ENCODE assay signal across 13 cellular contexts in genomic region chrX:1661922-1662221, GRCh38. TPM values are rescaled to one million over a fixed set of nuclear protein-coding genes. Genes with fewer than 3 reads are reported as not detected.
DNase-seq lines count a peak whose midpoint lies in the region; ATAC-seq and TF ChIP-seq lines count a peak whose summit lies in the region.
"Had no signal": no experiment of that assay in that cellular context is flagged by ENCODE, and none has a peak within 500 bp of the region (broad histone marks: within the 10 kb centered on the region; RNA-seq: fewer than 3 reads in every experiment).

No MANE protein-coding gene starts in this region.

- CTCF ChIA-PET in activated CD8-positive, alpha-beta T cell treated with anti-CD3 and anti-CD28 coated beads, Interleukin-2, amount 10 ng/mL, durations not matched to agents 7 days and 5 days (lab: Charles Lee) = no interaction called here

- no peaks in the 10 kb centered on the region for H3K9me2 ChIP-seq in neural cell (ENCODE audit: insufficient read depth, low read length)

- peaks cover 63% of the 10 kb centered on the region for H3K36me3 Mint-ChIP-seq in activated CD8-positive, alpha-beta T cell treated with anti-CD3 and anti-CD28 coated beads, Interleukin-2, amount 10 ng/mL, durations not matched to agents 7 days and 5 days (ENCODE audit: low read depth)
- H3K36me3 Mint-ChIP-seq: neural progenitor cell had no signal

- no peak overlapping the region for H2AFZ ChIP-seq in neural cell (ENCODE audit: low read depth, low read length)
- H2AFZ ChIP-seq: neural progenitor cell had no signal

- no peak for TF ChIP-seq RAD21 in neural cell (conservative IDR thresholded peaks at IDR 0.05)

- TF ChIP-seq CTCF in GM06990 (IDR thresholded peaks at IDR 0.05; ENCODE audit: insufficient read depth, low read length, poor library complexity, severe bottlenecking) = no peak
- no peak for TF ChIP-seq CTCF in neural cell (IDR thresholded peaks at IDR 0.05; ENCODE audit: poor library complexity, severe bottlenecking)
- no peak for TF ChIP-seq CTCF in ascending aorta (IDR thresholded peaks at IDR 0.05)

- H3K4me2 ChIP-seq in neural cell (ENCODE audit: low read length) = no peak overlapping the region
- H3K4me2 ChIP-seq: neural progenitor cell had no signal

- H3K9ac ChIP-seq in neural cell (ENCODE audit: low read length) = no peak overlapping the region
- H3K9ac ChIP-seq: neural progenitor cell had no signal

- peak; percentile 10 for ATAC-seq in HG02870 (IDR thresholded peaks at IDR 0.05; ENCODE audit: unreplicated experiment)
- peak; percentile 43 for ATAC-seq in activated CD8-positive, alpha-beta T cell treated with anti-CD3 and anti-CD28 coated beads, Interleukin-2, amount 10 ng/mL, durations not matched to agents 7 days and 5 days
- no peak for ATAC-seq in HG03342 (IDR thresholded peaks at IDR 0.05; ENCODE audit: unreplicated experiment)

- H3K27me3 ChIP-seq in GM06990 (replicated peaks; ENCODE audit: control insufficient read depth, insufficient read depth, low read length) (no peaks in the 10 kb centered on the region), neural cell (ENCODE audit: insufficient read depth, low read depth, low read length) (no peaks in the 10 kb centered on the region), ascending aorta (no peaks in the 10 kb centered on the region)
- H3K27me3 ChIP-seq: neural progenitor cell had no signal

- H3K9me3 Mint-ChIP-seq in activated CD8-positive, alpha-beta T cell treated with anti-CD3 and anti-CD28 coated beads, Interleukin-2, amount 10 ng/mL, durations not matched to agents 7 days and 5 days (ENCODE audit: insufficient read depth) = no peaks in the 10 kb centered on the region
- H3K9me3 Mint-ChIP-seq: activated naive CD4-positive, alpha-beta T cell treated with anti-CD3 and anti-CD28 coated beads, Interleukin-2, amount 50 U/mL, for 24 hours had no signal

- H3K9me3 ChIP-seq in neural cell (ENCODE audit: low read length) = no peaks in the 10 kb centered on the region
- no peaks in the 10 kb centered on the region for H3K9me3 ChIP-seq in ascending aorta

- peak overlapping the region; percentile 89 for H3K4me3 Mint-ChIP-seq in activated CD8-positive, alpha-beta T cell treated with anti-CD3 and anti-CD28 coated beads, Interleukin-2, amount 10 ng/mL, durations not matched to agents 7 days and 5 days
- H3K4me3 Mint-ChIP-seq: activated naive CD4-positive, alpha-beta T cell treated with anti-CD3 and anti-CD28 coated beads, Interleukin-2, amount 50 U/mL, for 24 hours; neural progenitor cell had no signal

- H3F3A ChIP-seq in neural cell (ENCODE audit: insufficient read depth, low read length, poor library complexity, severe bottlenecking) = peaks cover 3% of the 10 kb centered on the region

- POLR2A ChIA-PET in activated CD8-positive, alpha-beta T cell treated with anti-CD3 and anti-CD28 coated beads, Interleukin-2, amount 10 ng/mL, durations not matched to agents 7 days and 5 days (lab: Charles Lee) = no interaction called here

- H3K27ac ChIP-seq in neural cell (ENCODE audit: low read length) = peak overlapping the region; percentile 28
- no peak overlapping the region for H3K27ac ChIP-seq in substantia nigra (ENCODE audit: low read depth, low read length, poor library complexity, severe bottlenecking)
- H3K27ac ChIP-seq in ascending aorta = no peak overlapping the region
- H3K27ac ChIP-seq: neural progenitor cell had no signal

- H3K36me3 ChIP-seq in GM06990 (ENCODE audit: control insufficient read depth, insufficient read depth, low read length) (peaks cover 8% of the 10 kb centered on the region), neural cell (ENCODE audit: insufficient read depth, low read length) (no peaks in the 10 kb centered on the region), ascending aorta (no peaks in the 10 kb centered on the region)
- H3K36me3 ChIP-seq: neural progenitor cell had no signal

- intact Hi-C loops in ascending aorta (cut with DNase I) = no loop called here

- no peaks in the 10 kb centered on the region for H4K20me1 ChIP-seq in neural cell (ENCODE audit: insufficient read depth)

- no peaks in the 10 kb centered on the region for H3K79me2 ChIP-seq in neural cell (replicated peaks; ENCODE audit: insufficient read depth, low read length)

- H3K27ac Mint-ChIP-seq in activated CD8-positive, alpha-beta T cell treated with anti-CD3 and anti-CD28 coated beads, Interleukin-2, amount 10 ng/mL, durations not matched to agents 7 days and 5 days = peak overlapping the region; percentile 98

- peaks cover 56% of the 10 kb centered on the region for H3K4me1 Mint-ChIP-seq in activated CD8-positive, alpha-beta T cell treated with anti-CD3 and anti-CD28 coated beads, Interleukin-2, amount 10 ng/mL, durations not matched to agents 7 days and 5 days (ENCODE audit: low read depth)

- TF ChIP-seq EP300 in neural cell (conservative IDR thresholded peaks at IDR 0.05; ENCODE audit: poor library complexity, severe bottlenecking) = no peak

- H3K4me1 ChIP-seq in ascending aorta = no peaks in the 10 kb centered on the region

- H3K4me3 ChIP-seq in GM06990 (replicated peaks; ENCODE audit: low read depth, low read length) (peak overlapping the region; percentile 68), neural cell (ENCODE audit: low read length) (no peak overlapping the region), ascending aorta (no peak overlapping the region)
- H3K4me3 ChIP-seq: neural progenitor cell had no signal

- no peaks in the 10 kb centered on the region for H3K27me3 Mint-ChIP-seq in activated CD8-positive, alpha-beta T cell treated with anti-CD3 and anti-CD28 coated beads, Interleukin-2, amount 10 ng/mL, durations not matched to agents 7 days and 5 days (ENCODE audit: low read depth)
- H3K27me3 Mint-ChIP-seq: activated naive CD4-positive, alpha-beta T cell treated with anti-CD3 and anti-CD28 coated beads, Interleukin-2, amount 50 U/mL, for 24 hours had no signal

- DNase-seq in GM06990 (ENCODE audit: extremely low read depth, insufficient read length) (no peak), substantia nigra (lab: John Stamatoyannopoulos, UW) (no peak), ascending aorta (ENCODE audit: low spot score in 2 of 2) (no peak)
- DNase-seq in activated CD8-positive, alpha-beta T cell treated with anti-CD3 and anti-CD28 coated beads, Interleukin-2, amount 10 ng/mL, durations not matched to agents 7 days and 5 days = no peak
- DNase-seq: foreskin fibroblast, NCI-H1105 treated with DMSO at 0.1 percent for 48 hours, NCI-H69 had no signal

TF ChIP-seq in neural cell, 6 proteins besides CTCF, POLR2A, EP300 and RAD21:
- TF ChIP-seq REST (IDR thresholded peaks at IDR 0.05; ENCODE audit: borderline replicate concordance) (no peak), MXI1 (conservative IDR thresholded peaks at IDR 0.05; ENCODE audit: poor library complexity, severe bottlenecking) (no peak), SMC3 (conservative IDR thresholded peaks at IDR 0.05; ENCODE audit: poor library complexity) (no peak), TAF1 (IDR thresholded peaks at IDR 0.05; ENCODE audit: low read depth) (no peak), EZH2 (IDR thresholded peaks at IDR 0.05; ENCODE audit: borderline replicate concordance, insufficient read depth, low read length, poor library complexity, severe bottlenecking) (no peak), POLR2AphosphoS5 (IDR thresholded peaks at IDR 0.05) (no peak)

RNA-seq across cellular contexts. Expression of gene ASMT, which starts 47.0 kb away (rescaled TPM):
- total RNA-seq in activated CD8-positive, alpha-beta T cell treated with anti-CD3 and anti-CD28 coated beads, Interleukin-2, amount 10 ng/mL, durations not matched to agents 7 days and 5 days = under 1 TPM in 1 of 2 experiments, not detected in 1; 0.29 TPM
- 1.8 TPM in 1 of 2 replicates, not detected in the other for polyA plus RNA-seq in neural cell
- polyA minus RNA-seq in neural cell = not detected in 2 replicates
- total RNA-seq in ascending aorta = 37.5 TPM
- total RNA-seq: kidney epithelial cell had no signal

Comparison
In these comparisons a context has a peak if more than half of its experiments do, and no peak if none do; other contexts are left out.
1. RNA of gene ASMT, which starts 47.0 kb away (total RNA-seq): 37.5 TPM in ascending aorta (single experiment); 0.29 TPM in activated CD8-positive, alpha-beta T cell treated with anti-CD3 and anti-CD28 coated beads, Interleukin-2, amount 10 ng/mL, durations not matched to agents 7 days and 5 days; every median in the first group is over 10 times any median in the second.